ENCODE assay signal across 1 cellular context in the genomic region with DNA sequence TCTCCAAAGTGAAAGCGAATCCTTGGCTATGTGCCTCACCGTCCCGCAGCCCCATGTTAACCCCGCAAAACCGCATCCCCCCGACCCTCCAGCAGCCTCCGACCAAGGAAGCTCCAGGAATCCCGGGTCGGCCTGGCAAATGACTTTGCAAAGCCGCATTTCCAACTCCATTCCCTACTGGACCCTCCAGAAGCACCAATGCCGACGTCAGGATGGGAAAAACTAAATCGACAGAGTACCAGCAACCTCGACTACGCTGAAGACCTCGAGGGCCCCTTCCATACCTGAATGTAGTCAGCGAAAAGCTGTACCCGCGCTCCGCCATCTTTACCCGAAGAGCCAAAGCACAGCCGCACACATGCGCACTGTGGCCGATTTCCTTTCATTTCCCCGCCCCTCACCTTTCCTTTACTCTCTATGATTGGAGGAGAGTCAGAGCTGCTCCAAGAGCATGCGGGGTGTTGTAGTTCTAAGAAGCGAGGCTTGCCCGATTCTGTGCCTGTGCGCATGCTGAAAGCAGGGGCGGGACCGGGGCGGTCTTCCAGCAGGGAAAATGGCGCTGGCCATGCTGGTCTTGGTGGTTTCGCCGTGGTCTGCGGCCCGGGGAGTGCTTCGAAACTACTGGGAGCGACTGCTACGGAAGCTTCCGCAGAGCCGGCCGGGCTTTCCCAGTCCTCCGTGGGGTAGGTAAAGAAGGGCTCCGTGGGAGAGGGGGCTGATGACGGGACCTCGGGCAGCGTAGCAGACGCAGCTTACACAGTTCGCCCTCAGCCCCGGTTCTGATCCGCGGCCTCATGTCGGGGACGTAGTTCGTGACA.
TF ChIP-seq lines count a peak whose summit lies in the region.

A gene (plus strand): TSS at position 543 of the 818 bp plus-strand sequence. CDS start 11 bp downstream, at position 554.
A gene (minus strand): TSS at position 341 of the 818 bp plus-strand sequence. CDS start 16 bp downstream, at position 325.

TF ChIP-seq in HEK293, 187 proteins besides CTCF, POLR2A, EP300 and RAD21 (continued from another document and continues in another):
- TF ChIP-seq, protein P1, sequence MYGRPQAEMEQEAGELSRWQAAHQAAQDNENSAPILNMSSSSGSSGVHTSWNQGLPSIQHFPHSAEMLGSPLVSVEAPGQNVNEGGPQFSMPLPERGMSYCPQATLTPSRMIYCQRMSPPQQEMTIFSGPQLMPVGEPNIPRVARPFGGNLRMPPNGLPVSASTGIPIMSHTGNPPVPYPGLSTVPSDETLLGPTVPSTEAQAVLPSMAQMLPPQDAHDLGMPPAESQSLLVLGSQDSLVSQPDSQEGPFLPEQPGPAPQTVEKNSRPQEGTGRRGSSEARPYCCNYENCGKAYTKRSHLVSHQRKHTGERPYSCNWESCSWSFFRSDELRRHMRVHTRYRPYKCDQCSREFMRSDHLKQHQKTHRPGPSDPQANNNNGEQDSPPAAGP (tag by site-specific recombination; IDR thresholded peaks at IDR 0.05): 0 out of 2 replicates have a peak, but pooled peaks have one; percentile 18
- peak; percentile 86 for TF ChIP-seq SP2 (tag by site-specific recombination; IDR thresholded peaks at IDR 0.05)
- TF ChIP-seq FEZF1 (tag by site-specific recombination; IDR thresholded peaks at IDR 0.05): no peak
- TF ChIP-seq, protein P2, sequence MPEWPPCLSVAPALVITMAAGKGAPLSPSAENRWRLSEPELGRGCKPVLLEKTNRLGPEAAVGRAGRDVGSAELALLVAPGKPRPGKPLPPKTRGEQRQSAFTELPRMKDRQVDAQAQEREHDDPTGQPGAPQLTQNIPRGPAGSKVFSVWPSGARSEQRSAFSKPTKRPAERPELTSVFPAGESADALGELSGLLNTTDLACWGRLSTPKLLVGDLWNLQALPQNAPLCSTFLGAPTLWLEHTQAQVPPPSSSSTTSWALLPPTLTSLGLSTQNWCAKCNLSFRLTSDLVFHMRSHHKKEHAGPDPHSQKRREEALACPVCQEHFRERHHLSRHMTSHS (tag by site-specific recombination; IDR thresholded peaks at IDR 0.05): no peak
- TF ChIP-seq, protein P3, sequence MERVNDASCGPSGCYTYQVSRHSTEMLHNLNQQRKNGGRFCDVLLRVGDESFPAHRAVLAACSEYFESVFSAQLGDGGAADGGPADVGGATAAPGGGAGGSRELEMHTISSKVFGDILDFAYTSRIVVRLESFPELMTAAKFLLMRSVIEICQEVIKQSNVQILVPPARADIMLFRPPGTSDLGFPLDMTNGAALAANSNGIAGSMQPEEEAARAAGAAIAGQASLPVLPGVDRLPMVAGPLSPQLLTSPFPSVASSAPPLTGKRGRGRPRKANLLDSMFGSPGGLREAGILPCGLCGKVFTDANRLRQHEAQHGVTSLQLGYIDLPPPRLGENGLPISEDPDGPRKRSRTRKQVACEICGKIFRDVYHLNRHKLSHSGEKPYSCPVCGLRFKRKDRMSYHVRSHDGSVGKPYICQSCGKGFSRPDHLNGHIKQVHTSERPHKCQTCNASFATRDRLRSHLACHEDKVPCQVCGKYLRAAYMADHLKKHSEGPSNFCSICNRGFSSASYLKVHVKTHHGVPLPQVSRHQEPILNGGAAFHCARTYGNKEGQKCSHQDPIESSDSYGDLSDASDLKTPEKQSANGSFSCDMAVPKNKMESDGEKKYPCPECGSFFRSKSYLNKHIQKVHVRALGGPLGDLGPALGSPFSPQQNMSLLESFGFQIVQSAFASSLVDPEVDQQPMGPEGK (tag by site-specific recombination; IDR thresholded peaks at IDR 0.05): no peak
- no peak for TF ChIP-seq ZNF596 (tag by site-specific recombination; IDR thresholded peaks at IDR 0.05)
- TF ChIP-seq ZBTB20 (tag by site-specific recombination; IDR thresholded peaks at IDR 0.05): peak; percentile 75
- TF ChIP-seq, protein P4, sequence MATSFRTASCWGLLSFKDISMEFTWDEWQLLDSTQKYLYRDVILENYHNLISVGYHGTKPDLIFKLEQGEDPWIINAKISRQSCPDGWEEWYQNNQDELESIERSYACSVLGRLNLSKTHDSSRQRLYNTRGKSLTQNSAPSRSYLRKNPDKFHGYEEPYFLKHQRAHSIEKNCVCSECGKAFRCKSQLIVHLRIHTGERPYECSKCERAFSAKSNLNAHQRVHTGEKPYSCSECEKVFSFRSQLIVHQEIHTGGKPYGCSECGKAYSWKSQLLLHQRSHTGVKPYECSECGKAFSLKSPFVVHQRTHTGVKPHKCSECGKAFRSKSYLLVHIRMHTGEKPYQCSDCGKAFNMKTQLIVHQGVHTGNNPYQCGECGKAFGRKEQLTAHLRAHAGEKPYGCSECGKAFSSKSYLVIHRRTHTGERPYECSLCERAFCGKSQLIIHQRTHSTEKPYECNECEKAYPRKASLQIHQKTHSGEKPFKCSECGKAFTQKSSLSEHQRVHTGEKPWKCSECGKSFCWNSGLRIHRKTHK (tag by site-specific recombination; IDR thresholded peaks at IDR 0.05): no peak
- TF ChIP-seq, protein P5, sequence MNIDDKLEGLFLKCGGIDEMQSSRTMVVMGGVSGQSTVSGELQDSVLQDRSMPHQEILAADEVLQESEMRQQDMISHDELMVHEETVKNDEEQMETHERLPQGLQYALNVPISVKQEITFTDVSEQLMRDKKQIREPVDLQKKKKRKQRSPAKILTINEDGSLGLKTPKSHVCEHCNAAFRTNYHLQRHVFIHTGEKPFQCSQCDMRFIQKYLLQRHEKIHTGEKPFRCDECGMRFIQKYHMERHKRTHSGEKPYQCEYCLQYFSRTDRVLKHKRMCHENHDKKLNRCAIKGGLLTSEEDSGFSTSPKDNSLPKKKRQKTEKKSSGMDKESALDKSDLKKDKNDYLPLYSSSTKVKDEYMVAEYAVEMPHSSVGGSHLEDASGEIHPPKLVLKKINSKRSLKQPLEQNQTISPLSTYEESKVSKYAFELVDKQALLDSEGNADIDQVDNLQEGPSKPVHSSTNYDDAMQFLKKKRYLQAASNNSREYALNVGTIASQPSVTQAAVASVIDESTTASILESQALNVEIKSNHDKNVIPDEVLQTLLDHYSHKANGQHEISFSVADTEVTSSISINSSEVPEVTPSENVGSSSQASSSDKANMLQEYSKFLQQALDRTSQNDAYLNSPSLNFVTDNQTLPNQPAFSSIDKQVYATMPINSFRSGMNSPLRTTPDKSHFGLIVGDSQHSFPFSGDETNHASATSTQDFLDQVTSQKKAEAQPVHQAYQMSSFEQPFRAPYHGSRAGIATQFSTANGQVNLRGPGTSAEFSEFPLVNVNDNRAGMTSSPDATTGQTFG (tag by site-specific recombination; IDR thresholded peaks at IDR 0.05; ENCODE audit: borderline replicate concordance): no peak
- TF ChIP-seq ZFP69B (tag by site-specific recombination; IDR thresholded peaks at IDR 0.05): 0 out of 2 replicates have a peak, but pooled peaks have one; percentile 9
- no peak for TF ChIP-seq ZNF623 (tag by site-specific recombination; IDR thresholded peaks at IDR 0.05)
- no peak for TF ChIP-seq ZNF138 (tag by site-specific recombination; IDR thresholded peaks at IDR 0.05; ENCODE audit: borderline replicate concordance)
- TF ChIP-seq, protein P6, sequence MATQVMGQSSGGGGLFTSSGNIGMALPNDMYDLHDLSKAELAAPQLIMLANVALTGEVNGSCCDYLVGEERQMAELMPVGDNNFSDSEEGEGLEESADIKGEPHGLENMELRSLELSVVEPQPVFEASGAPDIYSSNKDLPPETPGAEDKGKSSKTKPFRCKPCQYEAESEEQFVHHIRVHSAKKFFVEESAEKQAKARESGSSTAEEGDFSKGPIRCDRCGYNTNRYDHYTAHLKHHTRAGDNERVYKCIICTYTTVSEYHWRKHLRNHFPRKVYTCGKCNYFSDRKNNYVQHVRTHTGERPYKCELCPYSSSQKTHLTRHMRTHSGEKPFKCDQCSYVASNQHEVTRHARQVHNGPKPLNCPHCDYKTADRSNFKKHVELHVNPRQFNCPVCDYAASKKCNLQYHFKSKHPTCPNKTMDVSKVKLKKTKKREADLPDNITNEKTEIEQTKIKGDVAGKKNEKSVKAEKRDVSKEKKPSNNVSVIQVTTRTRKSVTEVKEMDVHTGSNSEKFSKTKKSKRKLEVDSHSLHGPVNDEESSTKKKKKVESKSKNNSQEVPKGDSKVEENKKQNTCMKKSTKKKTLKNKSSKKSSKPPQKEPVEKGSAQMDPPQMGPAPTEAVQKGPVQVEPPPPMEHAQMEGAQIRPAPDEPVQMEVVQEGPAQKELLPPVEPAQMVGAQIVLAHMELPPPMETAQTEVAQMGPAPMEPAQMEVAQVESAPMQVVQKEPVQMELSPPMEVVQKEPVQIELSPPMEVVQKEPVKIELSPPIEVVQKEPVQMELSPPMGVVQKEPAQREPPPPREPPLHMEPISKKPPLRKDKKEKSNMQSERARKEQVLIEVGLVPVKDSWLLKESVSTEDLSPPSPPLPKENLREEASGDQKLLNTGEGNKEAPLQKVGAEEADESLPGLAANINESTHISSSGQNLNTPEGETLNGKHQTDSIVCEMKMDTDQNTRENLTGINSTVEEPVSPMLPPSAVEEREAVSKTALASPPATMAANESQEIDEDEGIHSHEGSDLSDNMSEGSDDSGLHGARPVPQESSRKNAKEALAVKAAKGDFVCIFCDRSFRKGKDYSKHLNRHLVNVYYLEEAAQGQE (tag by site-specific recombination; IDR thresholded peaks at IDR 0.05): peak; percentile 22; the same call in 1 of the 2 replicates
- no peak for TF ChIP-seq ZNF768 (tag by site-specific recombination; IDR thresholded peaks at IDR 0.05)
- no peak for TF ChIP-seq REPIN1 (tag by site-specific recombination; IDR thresholded peaks at IDR 0.05; ENCODE audit: low read depth)
- TF ChIP-seq, protein P7, sequence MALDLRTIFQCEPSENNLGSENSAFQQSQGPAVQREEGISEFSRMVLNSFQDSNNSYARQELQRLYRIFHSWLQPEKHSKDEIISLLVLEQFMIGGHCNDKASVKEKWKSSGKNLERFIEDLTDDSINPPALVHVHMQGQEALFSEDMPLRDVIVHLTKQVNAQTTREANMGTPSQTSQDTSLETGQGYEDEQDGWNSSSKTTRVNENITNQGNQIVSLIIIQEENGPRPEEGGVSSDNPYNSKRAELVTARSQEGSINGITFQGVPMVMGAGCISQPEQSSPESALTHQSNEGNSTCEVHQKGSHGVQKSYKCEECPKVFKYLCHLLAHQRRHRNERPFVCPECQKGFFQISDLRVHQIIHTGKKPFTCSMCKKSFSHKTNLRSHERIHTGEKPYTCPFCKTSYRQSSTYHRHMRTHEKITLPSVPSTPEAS (tag by site-specific recombination; IDR thresholded peaks at IDR 0.05): peak; percentile 51; the same call in 1 of the 2 replicates
- TF ChIP-seq, protein P8, sequence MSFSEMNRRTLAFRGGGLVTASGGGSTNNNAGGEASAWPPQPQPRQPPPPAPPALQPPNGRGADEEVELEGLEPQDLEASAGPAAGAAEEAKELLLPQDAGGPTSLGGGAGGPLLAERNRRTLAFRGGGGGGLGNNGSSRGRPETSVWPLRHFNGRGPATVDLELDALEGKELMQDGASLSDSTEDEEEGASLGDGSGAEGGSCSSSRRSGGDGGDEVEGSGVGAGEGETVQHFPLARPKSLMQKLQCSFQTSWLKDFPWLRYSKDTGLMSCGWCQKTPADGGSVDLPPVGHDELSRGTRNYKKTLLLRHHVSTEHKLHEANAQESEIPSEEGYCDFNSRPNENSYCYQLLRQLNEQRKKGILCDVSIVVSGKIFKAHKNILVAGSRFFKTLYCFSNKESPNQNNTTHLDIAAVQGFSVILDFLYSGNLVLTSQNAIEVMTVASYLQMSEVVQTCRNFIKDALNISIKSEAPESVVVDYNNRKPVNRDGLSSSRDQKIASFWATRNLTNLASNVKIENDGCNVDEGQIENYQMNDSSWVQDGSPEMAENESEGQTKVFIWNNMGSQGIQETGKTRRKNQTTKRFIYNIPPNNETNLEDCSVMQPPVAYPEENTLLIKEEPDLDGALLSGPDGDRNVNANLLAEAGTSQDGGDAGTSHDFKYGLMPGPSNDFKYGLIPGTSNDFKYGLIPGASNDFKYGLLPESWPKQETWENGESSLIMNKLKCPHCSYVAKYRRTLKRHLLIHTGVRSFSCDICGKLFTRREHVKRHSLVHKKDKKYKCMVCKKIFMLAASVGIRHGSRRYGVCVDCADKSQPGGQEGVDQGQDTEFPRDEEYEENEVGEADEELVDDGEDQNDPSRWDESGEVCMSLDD (tag by site-specific recombination; IDR thresholded peaks at IDR 0.05): no peak
- TF ChIP-seq WT1 (tag by site-specific recombination; IDR thresholded peaks at IDR 0.05): peak; percentile 20; the same call in 1 of the 2 replicates
- TF ChIP-seq ZNF146 (tag by site-specific recombination; IDR thresholded peaks at IDR 0.05): no peak
- no peak for TF ChIP-seq RBAK (tag by site-specific recombination; IDR thresholded peaks at IDR 0.05)
- peak; percentile 22; the same call in 1 of the 2 replicates for TF ChIP-seq EGR2 (tag by site-specific recombination; IDR thresholded peaks at IDR 0.05; ENCODE audit: low read depth)
- TF ChIP-seq, protein P9, sequence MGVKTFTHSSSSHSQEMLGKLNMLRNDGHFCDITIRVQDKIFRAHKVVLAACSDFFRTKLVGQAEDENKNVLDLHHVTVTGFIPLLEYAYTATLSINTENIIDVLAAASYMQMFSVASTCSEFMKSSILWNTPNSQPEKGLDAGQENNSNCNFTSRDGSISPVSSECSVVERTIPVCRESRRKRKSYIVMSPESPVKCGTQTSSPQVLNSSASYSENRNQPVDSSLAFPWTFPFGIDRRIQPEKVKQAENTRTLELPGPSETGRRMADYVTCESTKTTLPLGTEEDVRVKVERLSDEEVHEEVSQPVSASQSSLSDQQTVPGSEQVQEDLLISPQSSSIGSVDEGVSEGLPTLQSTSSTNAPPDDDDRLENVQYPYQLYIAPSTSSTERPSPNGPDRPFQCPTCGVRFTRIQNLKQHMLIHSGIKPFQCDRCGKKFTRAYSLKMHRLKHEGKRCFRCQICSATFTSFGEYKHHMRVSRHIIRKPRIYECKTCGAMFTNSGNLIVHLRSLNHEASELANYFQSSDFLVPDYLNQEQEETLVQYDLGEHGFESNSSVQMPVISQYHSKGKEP (tag by site-specific recombination; IDR thresholded peaks at IDR 0.05): no peak
- TF ChIP-seq ZBTB21 (tag by site-specific recombination; IDR thresholded peaks at IDR 0.05): no peak
- TF ChIP-seq ZFP37 (tag by site-specific recombination; IDR thresholded peaks at IDR 0.05): no peak
- no peak for TF ChIP-seq ZNF292 (tag by site-specific recombination; IDR thresholded peaks at IDR 0.05; ENCODE audit: borderline replicate concordance, low read depth)
- TF ChIP-seq, protein P10, sequence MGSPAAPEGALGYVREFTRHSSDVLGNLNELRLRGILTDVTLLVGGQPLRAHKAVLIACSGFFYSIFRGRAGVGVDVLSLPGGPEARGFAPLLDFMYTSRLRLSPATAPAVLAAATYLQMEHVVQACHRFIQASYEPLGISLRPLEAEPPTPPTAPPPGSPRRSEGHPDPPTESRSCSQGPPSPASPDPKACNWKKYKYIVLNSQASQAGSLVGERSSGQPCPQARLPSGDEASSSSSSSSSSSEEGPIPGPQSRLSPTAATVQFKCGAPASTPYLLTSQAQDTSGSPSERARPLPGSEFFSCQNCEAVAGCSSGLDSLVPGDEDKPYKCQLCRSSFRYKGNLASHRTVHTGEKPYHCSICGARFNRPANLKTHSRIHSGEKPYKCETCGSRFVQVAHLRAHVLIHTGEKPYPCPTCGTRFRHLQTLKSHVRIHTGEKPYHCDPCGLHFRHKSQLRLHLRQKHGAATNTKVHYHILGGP (tag by site-specific recombination; IDR thresholded peaks at IDR 0.05): no peak
- TF ChIP-seq ZEB2 (tag by site-specific recombination; IDR thresholded peaks at IDR 0.05): no peak
- TF ChIP-seq GLI4 (tag by site-specific recombination; IDR thresholded peaks at IDR 0.05): no peak
- no peak for TF ChIP-seq ZNF549 (tag by site-specific recombination; IDR thresholded peaks at IDR 0.05)
- no peak for TF ChIP-seq ZNF19 (tag by site-specific recombination; IDR thresholded peaks at IDR 0.05; ENCODE audit: low read depth)
